Comparison of ENCODE assay signal across 1 cellular context in the genomic region with DNA sequence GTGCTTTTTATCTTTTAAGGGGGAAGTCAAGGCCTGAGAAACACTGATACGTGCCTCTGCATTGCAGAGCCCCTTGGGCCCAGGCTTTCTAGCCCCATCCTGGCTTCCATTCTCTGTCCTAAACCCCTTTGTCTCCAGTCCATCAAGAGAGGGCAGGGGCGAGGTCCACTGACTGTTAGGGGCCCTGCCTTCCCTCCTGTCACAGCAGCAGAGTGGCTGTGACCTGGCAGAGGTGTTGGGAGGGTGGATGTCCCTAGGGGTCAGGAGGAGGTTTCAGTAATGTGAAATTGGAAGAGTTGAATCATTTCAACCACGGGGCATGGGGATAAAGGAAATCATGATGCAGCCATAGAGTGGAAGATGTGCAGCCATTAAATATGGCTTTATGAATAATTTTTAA.
TF ChIP-seq lines count a peak whose summit lies in the region.

No MANE protein-coding gene starts in this region.

TF ChIP-seq in SK-N-SH, 30 proteins besides CTCF, POLR2A, EP300 and RAD21 (continued from another document):
- no peak for TF ChIP-seq GABPA (IDR thresholded peaks at IDR 0.05; ENCODE audit: low read depth)
- no peak for TF ChIP-seq MXI1 (IDR thresholded peaks at IDR 0.05; ENCODE audit: low read depth, low read length)
- TF ChIP-seq, protein P1, sequence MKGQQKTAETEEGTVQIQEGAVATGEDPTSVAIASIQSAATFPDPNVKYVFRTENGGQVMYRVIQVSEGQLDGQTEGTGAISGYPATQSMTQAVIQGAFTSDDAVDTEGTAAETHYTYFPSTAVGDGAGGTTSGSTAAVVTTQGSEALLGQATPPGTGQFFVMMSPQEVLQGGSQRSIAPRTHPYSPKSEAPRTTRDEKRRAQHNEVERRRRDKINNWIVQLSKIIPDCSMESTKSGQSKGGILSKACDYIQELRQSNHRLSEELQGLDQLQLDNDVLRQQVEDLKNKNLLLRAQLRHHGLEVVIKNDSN (IDR thresholded peaks at IDR 0.05; ENCODE audit: borderline replicate concordance, low read depth): no peak
- no peak for TF ChIP-seq NFIC (IDR thresholded peaks at IDR 0.05; ENCODE audit: borderline replicate concordance)
- TF ChIP-seq MAX (IDR thresholded peaks at IDR 0.05; ENCODE audit: low read depth): no peak
- TF ChIP-seq USF2 (IDR thresholded peaks at IDR 0.05; ENCODE audit: borderline replicate concordance, low read depth, low read length): no peak
- no peak for TF ChIP-seq RXRA (IDR thresholded peaks at IDR 0.05; ENCODE audit: borderline replicate concordance, low read depth)
- no peak for TF ChIP-seq IRF3 (IDR thresholded peaks at IDR 0.05; ENCODE audit: low read depth, low read length)
- no peak for TF ChIP-seq EZH2phosphoT487 (IDR thresholded peaks at IDR 0.05; ENCODE audit: borderline replicate concordance, low read depth)
- no peak for TF ChIP-seq SIN3A (IDR thresholded peaks at IDR 0.05; ENCODE audit: borderline replicate concordance, low read depth, low read length)
- no peak for TF ChIP-seq SMC3 (IDR thresholded peaks at IDR 0.05; ENCODE audit: low read depth, low read length)
- TF ChIP-seq POLR2AphosphoS5 (IDR thresholded peaks at IDR 0.05; ENCODE audit: low read depth, low read length): no peak
- no peak for TF ChIP-seq FOXJ3 (CRISPR knock-in tag; IDR thresholded peaks at IDR 0.05)
- TF ChIP-seq RFX5 (IDR thresholded peaks at IDR 0.05; ENCODE audit: low read length): no peak
- TF ChIP-seq GATA2 (CRISPR knock-in tag; IDR thresholded peaks at IDR 0.05): no peak
- TF ChIP-seq, protein P2, sequence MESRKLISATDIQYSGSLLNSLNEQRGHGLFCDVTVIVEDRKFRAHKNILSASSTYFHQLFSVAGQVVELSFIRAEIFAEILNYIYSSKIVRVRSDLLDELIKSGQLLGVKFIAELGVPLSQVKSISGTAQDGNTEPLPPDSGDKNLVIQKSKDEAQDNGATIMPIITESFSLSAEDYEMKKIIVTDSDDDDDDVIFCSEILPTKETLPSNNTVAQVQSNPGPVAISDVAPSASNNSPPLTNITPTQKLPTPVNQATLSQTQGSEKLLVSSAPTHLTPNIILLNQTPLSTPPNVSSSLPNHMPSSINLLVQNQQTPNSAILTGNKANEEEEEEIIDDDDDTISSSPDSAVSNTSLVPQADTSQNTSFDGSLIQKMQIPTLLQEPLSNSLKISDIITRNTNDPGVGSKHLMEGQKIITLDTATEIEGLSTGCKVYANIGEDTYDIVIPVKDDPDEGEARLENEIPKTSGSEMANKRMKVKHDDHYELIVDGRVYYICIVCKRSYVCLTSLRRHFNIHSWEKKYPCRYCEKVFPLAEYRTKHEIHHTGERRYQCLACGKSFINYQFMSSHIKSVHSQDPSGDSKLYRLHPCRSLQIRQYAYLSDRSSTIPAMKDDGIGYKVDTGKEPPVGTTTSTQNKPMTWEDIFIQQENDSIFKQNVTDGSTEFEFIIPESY (IDR thresholded peaks at IDR 0.05; ENCODE audit: borderline replicate concordance, low read depth): no peak
- TF ChIP-seq NRF1 (IDR thresholded peaks at IDR 0.05; ENCODE audit: low read depth, low read length): no peak
- no peak for TF ChIP-seq TCF12 (IDR thresholded peaks at IDR 0.05)
